ENCODE assay signal across 1 cellular context in the genomic region with DNA sequence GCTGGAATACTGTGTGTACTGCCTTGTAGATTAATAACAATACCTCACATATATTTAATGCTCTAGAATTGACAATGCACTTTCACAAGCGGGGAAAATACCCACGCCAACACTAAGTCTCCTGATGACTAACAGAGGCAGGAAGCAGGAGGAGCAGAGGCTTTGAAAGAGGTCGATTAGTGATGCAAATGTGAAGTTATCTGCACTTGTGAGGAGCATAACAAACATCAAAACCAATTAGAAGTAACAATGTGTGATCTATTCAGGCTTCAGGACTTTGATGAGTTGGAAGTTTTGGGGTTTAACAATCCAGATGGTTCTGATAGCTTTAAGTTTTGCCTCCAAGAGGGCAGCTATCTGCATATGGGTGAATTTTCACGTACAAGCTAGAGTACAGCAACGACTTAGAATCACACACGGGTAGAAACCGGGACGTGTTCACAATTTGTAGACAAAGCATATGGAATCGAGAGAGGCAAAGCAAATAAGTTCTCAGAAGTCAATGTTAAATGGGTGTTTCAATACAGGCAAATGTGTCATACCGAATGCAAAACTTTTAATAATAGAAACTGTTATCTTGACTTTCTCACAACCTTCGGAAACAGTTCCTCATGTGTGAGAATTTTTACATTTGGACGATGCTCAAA.
TF ChIP-seq lines count a peak whose summit lies in the region.

No MANE protein-coding gene starts in this region.

TF ChIP-seq in GM12878, 131 proteins besides CTCF, POLR2A, EP300 and RAD21 (continued from another document and continues in another):
- TF ChIP-seq, protein P1, sequence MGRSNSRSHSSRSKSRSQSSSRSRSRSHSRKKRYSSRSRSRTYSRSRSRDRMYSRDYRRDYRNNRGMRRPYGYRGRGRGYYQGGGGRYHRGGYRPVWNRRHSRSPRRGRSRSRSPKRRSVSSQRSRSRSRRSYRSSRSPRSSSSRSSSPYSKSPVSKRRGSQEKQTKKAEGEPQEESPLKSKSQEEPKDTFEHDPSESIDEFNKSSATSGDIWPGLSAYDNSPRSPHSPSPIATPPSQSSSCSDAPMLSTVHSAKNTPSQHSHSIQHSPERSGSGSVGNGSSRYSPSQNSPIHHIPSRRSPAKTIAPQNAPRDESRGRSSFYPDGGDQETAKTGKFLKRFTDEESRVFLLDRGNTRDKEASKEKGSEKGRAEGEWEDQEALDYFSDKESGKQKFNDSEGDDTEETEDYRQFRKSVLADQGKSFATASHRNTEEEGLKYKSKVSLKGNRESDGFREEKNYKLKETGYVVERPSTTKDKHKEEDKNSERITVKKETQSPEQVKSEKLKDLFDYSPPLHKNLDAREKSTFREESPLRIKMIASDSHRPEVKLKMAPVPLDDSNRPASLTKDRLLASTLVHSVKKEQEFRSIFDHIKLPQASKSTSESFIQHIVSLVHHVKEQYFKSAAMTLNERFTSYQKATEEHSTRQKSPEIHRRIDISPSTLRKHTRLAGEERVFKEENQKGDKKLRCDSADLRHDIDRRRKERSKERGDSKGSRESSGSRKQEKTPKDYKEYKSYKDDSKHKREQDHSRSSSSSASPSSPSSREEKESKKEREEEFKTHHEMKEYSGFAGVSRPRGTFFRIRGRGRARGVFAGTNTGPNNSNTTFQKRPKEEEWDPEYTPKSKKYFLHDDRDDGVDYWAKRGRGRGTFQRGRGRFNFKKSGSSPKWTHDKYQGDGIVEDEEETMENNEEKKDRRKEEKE (IDR thresholded peaks at IDR 0.05) = no peak
- TF ChIP-seq, protein P2, sequence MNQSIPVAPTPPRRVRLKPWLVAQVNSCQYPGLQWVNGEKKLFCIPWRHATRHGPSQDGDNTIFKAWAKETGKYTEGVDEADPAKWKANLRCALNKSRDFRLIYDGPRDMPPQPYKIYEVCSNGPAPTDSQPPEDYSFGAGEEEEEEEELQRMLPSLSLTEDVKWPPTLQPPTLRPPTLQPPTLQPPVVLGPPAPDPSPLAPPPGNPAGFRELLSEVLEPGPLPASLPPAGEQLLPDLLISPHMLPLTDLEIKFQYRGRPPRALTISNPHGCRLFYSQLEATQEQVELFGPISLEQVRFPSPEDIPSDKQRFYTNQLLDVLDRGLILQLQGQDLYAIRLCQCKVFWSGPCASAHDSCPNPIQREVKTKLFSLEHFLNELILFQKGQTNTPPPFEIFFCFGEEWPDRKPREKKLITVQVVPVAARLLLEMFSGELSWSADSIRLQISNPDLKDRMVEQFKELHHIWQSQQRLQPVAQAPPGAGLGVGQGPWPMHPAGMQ (IDR thresholded peaks at IDR 0.05; ENCODE audit: borderline replicate concordance) = no peak
- TF ChIP-seq RCOR1 (conservative IDR thresholded peaks at IDR 0.05; ENCODE audit: low read depth, low read length) (peak; percentile 80; the same call in 1 of the 2 replicates), SMARCA5 (IDR thresholded peaks at IDR 0.05) (peak; percentile 41), GATAD2B (conservative IDR thresholded peaks at IDR 0.05; ENCODE audit: low read depth) (peak; percentile 64; the same call in 1 of the 2 replicates), BCL11A (IDR thresholded peaks at IDR 0.05; ENCODE audit: low read depth, low read length) (peak; percentile 99), SUPT20H (IDR thresholded peaks at IDR 0.05; ENCODE audit: borderline replicate concordance, control insufficient read depth, low read depth, low read length) (no peak), ESRRA (IDR thresholded peaks at IDR 0.05; ENCODE audit: low read length) (no peak), BMI1 (IDR thresholded peaks at IDR 0.05; ENCODE audit: borderline replicate concordance) (peak; percentile 82), YY1 (IDR thresholded peaks at IDR 0.05; ENCODE audit: low read depth, low read length) (0 out of 2 replicates have a peak, but pooled peaks have one; percentile 8), EZH2 (IDR thresholded peaks at IDR 0.05; ENCODE audit: borderline replicate concordance, control insufficient read depth, low read depth, low read length) (no peak), TAF1 (IDR thresholded peaks at IDR 0.05; ENCODE audit: borderline replicate concordance, low read depth, low read length) (no peak; the same call in 1 of the 2 replicates), POLR2AphosphoS2 (IDR thresholded peaks at IDR 0.05; ENCODE audit: low read depth, low read length) (peak; percentile 23; the same call in 1 of the 2 replicates), YBX1 (IDR thresholded peaks at IDR 0.05) (no peak), NBN (IDR thresholded peaks at IDR 0.05) (peak; percentile 79), IRF4 (IDR thresholded peaks at IDR 0.05; ENCODE audit: low read depth, low read length) (peak; percentile 99), SP1 (IDR thresholded peaks at IDR 0.05; ENCODE audit: low read depth, low read length) (peak; percentile 50), POLR2AphosphoS5 (IDR thresholded peaks at IDR 0.05; ENCODE audit: low read length) (peak; percentile 88), NRF1 (conservative IDR thresholded peaks at IDR 0.05; ENCODE audit: low read depth, low read length) (no peak), RUNX3 (IDR thresholded peaks at IDR 0.05; ENCODE audit: low read length) (peak; percentile 91), MTA2 (IDR thresholded peaks at IDR 0.05; ENCODE audit: low read depth) (peak; percentile 97), FOXK2 (IDR thresholded peaks at IDR 0.05) (no peak), MEF2B (IDR thresholded peaks at IDR 0.05; ENCODE audit: partially characterized antibody, poor library complexity, severe bottlenecking) (peak; percentile 73), ZBED1 (IDR thresholded peaks at IDR 0.05; ENCODE audit: borderline replicate concordance) (peak; percentile 79), MYB (IDR thresholded peaks at IDR 0.05; ENCODE audit: borderline replicate concordance, low read depth, low read length) (no peak), RAD51 (IDR thresholded peaks at IDR 0.05) (no peak)
- TF ChIP-seq, protein P3, sequence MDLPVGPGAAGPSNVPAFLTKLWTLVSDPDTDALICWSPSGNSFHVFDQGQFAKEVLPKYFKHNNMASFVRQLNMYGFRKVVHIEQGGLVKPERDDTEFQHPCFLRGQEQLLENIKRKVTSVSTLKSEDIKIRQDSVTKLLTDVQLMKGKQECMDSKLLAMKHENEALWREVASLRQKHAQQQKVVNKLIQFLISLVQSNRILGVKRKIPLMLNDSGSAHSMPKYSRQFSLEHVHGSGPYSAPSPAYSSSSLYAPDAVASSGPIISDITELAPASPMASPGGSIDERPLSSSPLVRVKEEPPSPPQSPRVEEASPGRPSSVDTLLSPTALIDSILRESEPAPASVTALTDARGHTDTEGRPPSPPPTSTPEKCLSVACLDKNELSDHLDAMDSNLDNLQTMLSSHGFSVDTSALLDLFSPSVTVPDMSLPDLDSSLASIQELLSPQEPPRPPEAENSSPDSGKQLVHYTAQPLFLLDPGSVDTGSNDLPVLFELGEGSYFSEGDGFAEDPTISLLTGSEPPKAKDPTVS (IDR thresholded peaks at IDR 0.05; ENCODE audit: low read depth, low read length) = no peak
- TF ChIP-seq, protein P4, sequence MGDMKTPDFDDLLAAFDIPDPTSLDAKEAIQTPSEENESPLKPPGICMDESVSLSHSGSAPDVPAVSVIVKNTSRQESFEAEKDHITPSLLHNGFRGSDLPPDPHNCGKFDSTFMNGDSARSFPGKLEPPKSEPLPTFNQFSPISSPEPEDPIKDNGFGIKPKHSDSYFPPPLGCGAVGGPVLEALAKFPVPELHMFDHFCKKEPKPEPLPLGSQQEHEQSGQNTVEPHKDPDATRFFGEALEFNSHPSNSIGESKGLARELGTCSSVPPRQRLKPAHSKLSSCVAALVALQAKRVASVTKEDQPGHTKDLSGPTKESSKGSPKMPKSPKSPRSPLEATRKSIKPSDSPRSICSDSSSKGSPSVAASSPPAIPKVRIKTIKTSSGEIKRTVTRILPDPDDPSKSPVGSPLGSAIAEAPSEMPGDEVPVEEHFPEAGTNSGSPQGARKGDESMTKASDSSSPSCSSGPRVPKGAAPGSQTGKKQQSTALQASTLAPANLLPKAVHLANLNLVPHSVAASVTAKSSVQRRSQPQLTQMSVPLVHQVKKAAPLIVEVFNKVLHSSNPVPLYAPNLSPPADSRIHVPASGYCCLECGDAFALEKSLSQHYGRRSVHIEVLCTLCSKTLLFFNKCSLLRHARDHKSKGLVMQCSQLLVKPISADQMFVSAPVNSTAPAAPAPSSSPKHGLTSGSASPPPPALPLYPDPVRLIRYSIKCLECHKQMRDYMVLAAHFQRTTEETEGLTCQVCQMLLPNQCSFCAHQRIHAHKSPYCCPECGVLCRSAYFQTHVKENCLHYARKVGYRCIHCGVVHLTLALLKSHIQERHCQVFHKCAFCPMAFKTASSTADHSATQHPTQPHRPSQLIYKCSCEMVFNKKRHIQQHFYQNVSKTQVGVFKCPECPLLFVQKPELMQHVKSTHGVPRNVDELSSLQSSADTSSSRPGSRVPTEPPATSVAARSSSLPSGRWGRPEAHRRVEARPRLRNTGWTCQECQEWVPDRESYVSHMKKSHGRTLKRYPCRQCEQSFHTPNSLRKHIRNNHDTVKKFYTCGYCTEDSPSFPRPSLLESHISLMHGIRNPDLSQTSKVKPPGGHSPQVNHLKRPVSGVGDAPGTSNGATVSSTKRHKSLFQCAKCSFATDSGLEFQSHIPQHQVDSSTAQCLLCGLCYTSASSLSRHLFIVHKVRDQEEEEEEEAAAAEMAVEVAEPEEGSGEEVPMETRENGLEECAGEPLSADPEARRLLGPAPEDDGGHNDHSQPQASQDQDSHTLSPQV (IDR thresholded peaks at IDR 0.05) = no peak
- TF ChIP-seq, protein P5, sequence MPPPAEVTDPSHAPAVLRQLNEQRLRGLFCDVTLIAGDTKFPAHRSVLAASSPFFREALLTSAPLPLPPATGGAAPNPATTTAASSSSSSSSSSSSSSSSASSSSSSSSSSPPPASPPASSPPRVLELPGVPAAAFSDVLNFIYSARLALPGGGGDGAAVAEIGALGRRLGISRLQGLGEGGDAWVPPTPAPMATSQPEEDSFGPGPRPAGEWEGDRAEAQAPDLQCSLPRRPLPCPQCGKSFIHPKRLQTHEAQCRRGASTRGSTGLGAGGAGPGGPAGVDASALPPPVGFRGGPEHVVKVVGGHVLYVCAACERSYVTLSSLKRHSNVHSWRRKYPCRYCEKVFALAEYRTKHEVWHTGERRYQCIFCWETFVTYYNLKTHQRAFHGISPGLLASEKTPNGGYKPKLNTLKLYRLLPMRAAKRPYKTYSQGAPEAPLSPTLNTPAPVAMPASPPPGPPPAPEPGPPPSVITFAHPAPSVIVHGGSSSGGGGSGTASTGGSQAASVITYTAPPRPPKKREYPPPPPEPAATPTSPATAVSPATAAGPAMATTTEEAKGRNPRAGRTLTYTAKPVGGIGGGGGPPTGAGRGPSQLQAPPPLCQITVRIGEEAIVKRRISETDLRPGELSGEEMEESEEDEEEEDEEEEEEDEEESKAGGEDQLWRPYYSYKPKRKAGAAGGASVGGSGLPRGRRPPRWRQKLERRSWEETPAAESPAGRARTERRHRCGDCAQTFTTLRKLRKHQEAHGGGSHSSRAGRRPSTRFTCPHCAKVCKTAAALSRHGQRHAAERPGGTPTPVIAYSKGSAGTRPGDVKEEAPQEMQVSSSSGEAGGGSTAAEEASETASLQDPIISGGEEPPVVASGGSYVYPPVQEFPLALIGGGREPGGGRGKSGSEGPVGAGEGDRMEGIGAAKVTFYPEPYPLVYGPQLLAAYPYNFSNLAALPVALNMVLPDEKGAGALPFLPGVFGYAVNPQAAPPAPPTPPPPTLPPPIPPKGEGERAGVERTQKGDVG (CRISPR knock-in tag; IDR thresholded peaks at IDR 0.05) = no peak
- TF ChIP-seq, protein P6, sequence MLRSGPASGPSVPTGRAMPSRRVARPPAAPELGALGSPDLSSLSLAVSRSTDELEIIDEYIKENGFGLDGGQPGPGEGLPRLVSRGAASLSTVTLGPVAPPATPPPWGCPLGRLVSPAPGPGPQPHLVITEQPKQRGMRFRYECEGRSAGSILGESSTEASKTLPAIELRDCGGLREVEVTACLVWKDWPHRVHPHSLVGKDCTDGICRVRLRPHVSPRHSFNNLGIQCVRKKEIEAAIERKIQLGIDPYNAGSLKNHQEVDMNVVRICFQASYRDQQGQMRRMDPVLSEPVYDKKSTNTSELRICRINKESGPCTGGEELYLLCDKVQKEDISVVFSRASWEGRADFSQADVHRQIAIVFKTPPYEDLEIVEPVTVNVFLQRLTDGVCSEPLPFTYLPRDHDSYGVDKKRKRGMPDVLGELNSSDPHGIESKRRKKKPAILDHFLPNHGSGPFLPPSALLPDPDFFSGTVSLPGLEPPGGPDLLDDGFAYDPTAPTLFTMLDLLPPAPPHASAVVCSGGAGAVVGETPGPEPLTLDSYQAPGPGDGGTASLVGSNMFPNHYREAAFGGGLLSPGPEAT (IDR thresholded peaks at IDR 0.05; ENCODE audit: low read depth) = peak; percentile 91
- TF ChIP-seq, protein P7, sequence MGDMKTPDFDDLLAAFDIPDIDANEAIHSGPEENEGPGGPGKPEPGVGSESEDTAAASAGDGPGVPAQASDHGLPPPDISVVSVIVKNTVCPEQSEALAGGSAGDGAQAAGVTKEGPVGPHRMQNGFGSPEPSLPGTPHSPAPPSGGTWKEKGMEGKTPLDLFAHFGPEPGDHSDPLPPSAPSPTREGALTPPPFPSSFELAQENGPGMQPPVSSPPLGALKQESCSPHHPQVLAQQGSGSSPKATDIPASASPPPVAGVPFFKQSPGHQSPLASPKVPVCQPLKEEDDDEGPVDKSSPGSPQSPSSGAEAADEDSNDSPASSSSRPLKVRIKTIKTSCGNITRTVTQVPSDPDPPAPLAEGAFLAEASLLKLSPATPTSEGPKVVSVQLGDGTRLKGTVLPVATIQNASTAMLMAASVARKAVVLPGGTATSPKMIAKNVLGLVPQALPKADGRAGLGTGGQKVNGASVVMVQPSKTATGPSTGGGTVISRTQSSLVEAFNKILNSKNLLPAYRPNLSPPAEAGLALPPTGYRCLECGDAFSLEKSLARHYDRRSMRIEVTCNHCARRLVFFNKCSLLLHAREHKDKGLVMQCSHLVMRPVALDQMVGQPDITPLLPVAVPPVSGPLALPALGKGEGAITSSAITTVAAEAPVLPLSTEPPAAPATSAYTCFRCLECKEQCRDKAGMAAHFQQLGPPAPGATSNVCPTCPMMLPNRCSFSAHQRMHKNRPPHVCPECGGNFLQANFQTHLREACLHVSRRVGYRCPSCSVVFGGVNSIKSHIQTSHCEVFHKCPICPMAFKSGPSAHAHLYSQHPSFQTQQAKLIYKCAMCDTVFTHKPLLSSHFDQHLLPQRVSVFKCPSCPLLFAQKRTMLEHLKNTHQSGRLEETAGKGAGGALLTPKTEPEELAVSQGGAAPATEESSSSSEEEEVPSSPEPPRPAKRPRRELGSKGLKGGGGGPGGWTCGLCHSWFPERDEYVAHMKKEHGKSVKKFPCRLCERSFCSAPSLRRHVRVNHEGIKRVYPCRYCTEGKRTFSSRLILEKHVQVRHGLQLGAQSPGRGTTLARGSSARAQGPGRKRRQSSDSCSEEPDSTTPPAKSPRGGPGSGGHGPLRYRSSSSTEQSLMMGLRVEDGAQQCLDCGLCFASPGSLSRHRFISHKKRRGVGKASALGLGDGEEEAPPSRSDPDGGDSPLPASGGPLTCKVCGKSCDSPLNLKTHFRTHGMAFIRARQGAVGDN (IDR thresholded peaks at IDR 0.05) = peak; percentile 51; the same call in 1 of the 2 replicates
- TF ChIP-seq, protein P8, sequence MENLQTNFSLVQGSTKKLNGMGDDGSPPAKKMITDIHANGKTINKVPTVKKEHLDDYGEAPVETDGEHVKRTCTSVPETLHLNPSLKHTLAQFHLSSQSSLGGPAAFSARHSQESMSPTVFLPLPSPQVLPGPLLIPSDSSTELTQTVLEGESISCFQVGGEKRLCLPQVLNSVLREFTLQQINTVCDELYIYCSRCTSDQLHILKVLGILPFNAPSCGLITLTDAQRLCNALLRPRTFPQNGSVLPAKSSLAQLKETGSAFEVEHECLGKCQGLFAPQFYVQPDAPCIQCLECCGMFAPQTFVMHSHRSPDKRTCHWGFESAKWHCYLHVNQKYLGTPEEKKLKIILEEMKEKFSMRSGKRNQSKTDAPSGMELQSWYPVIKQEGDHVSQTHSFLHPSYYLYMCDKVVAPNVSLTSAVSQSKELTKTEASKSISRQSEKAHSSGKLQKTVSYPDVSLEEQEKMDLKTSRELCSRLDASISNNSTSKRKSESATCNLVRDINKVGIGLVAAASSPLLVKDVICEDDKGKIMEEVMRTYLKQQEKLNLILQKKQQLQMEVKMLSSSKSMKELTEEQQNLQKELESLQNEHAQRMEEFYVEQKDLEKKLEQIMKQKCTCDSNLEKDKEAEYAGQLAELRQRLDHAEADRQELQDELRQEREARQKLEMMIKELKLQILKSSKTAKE (IDR thresholded peaks at IDR 0.05; ENCODE audit: low read depth, poor library complexity, severe bottlenecking) = peak; percentile 66
